Comparison of ENCODE assay signal across 31 cellular contexts in genomic region chr10:8013011-8013410, GRCh38. TPM values are rescaled to one million over a fixed set of nuclear protein-coding genes. Genes with fewer than 3 reads are reported as not detected.
"Had no signal": no experiment of that assay in that cellular context is flagged by ENCODE, and none has a peak within 500 bp of the region (broad histone marks: within the 10 kb centered on the region; RNA-seq: fewer than 3 reads in every experiment).

No MANE protein-coding gene starts in this region.

- DNase-seq: activated CD4-positive, alpha-beta T cell treated with anti-CD3 and anti-CD28 coated beads for 1 hour; activated CD4-positive, alpha-beta T cell treated with anti-CD3 and anti-CD28 coated beads, Interleukin-2, amount 50 U/mL, for 4 hours; activated CD8-positive, alpha-beta memory T cell treated with anti-CD3 and anti-CD28 coated beads for 24 hours; activated CD8-positive, alpha-beta memory T cell treated with anti-CD3 and anti-CD28 coated beads, Interleukin-2, amount 50 U/mL, for 4 hours; activated naive CD4-positive, alpha-beta T cell; activated naive CD8-positive, alpha-beta T cell treated with anti-CD3 and anti-CD28 coated beads for 36 hours; activated T-cell treated with anti-CD3 and anti-CD28 coated beads, Interleukin-2, amount 50 U/mL, for 24 hours; amniotic stem cell; colonic mucosa; dorsolateral prefrontal cortex; effector memory CD8-positive, alpha-beta T cell; foreskin melanocyte; glutamatergic neuron; hippocampal formation; naive B cell; stimulated activated CD4-positive, alpha-beta T cell treated with anti-CD3 and anti-CD28 coated beads, Interleukin-4, amount 100 ng/mL, for 24 hours; stimulated activated naive CD4-positive, alpha-beta T cell treated with Interleukin-2 at 50 U/mL for 16 hours; T-helper 1 cell had no signal

- H3K4me1 Mint-ChIP-seq: activated naive CD8-positive, alpha-beta T cell treated with anti-CD3 and anti-CD28 coated beads for 36 hours; activated T-helper 17 cell treated with anti-CD3 and anti-CD28 coated beads, Interleukin-2, amount 50 U/mL, for 72 hours; neural progenitor cell had no signal

- H3K27me3 Mint-ChIP-seq: activated naive CD8-positive, alpha-beta T cell treated with anti-CD3 and anti-CD28 coated beads for 36 hours; activated T-cell treated with anti-CD3 and anti-CD28 coated beads, Interleukin-2, amount 50 U/mL, for 24 hours; activated T-helper 17 cell treated with anti-CD3 and anti-CD28 coated beads, Interleukin-2, amount 50 U/mL, for 72 hours; effector memory CD8-positive, alpha-beta T cell; naive B cell had no signal

- H3K27ac Mint-ChIP-seq: activated naive CD8-positive, alpha-beta T cell treated with anti-CD3 and anti-CD28 coated beads for 36 hours; activated T-cell treated with anti-CD3 and anti-CD28 coated beads, Interleukin-2, amount 50 U/mL, for 24 hours; activated T-helper 17 cell treated with anti-CD3 and anti-CD28 coated beads, Interleukin-2, amount 50 U/mL, for 72 hours; effector memory CD8-positive, alpha-beta T cell; naive B cell; neural progenitor cell had no signal

- H3K9me3 Mint-ChIP-seq: activated naive CD8-positive, alpha-beta T cell treated with anti-CD3 and anti-CD28 coated beads for 36 hours; activated T-cell treated with anti-CD3 and anti-CD28 coated beads, Interleukin-2, amount 50 U/mL, for 24 hours; activated T-helper 17 cell treated with anti-CD3 and anti-CD28 coated beads, Interleukin-2, amount 50 U/mL, for 72 hours; effector memory CD8-positive, alpha-beta T cell; naive B cell; neural progenitor cell had no signal

- H3K4me3 Mint-ChIP-seq: activated naive CD8-positive, alpha-beta T cell treated with anti-CD3 and anti-CD28 coated beads for 36 hours; activated T-cell treated with anti-CD3 and anti-CD28 coated beads, Interleukin-2, amount 50 U/mL, for 24 hours; activated T-helper 17 cell treated with anti-CD3 and anti-CD28 coated beads, Interleukin-2, amount 50 U/mL, for 72 hours; effector memory CD8-positive, alpha-beta T cell; naive B cell; neural progenitor cell had no signal

- H3K27ac ChIP-seq: colonic mucosa, dorsolateral prefrontal cortex, neural progenitor cell, prostate gland, right atrium auricular region, upper lobe of left lung had no signal

- FAIRE-seq: bronchial epithelial cell, endothelial cell of umbilical vein, islet of Langerhans, TTC549 had no signal

- H3K9ac ChIP-seq: neural progenitor cell had no signal

- H3K36me3 ChIP-seq: colonic mucosa, neural progenitor cell, prostate gland had no signal

- H3K9me3 ChIP-seq: colonic mucosa, prostate gland, right atrium auricular region, upper lobe of left lung had no signal

- ATAC-seq: activated T-helper 17 cell treated with anti-CD3 and anti-CD28 coated beads, Interleukin-2, amount 50 U/mL, for 72 hours; effector memory CD8-positive, alpha-beta T cell; esophagus mucosa; left lobe of liver had no signal

- H3K4me3 ChIP-seq: colonic mucosa, dorsolateral prefrontal cortex, lung, neural progenitor cell, prostate gland, right atrium auricular region, upper lobe of left lung had no signal

- H3K4me1 ChIP-seq: colonic mucosa, prostate gland, right atrium auricular region, upper lobe of left lung had no signal

RNA-seq across cellular contexts. Expression of gene GATA3, which starts 41.5 kb away (rescaled TPM):
- total RNA-seq: osteoblast had no signal
